Comparison of ENCODE assay signal across 9 cellular contexts in genomic region chr9:70422371-70423043, GRCh38. TPM values are rescaled to one million over a fixed set of nuclear protein-coding genes. Genes with fewer than 3 reads are reported as not detected.
DNase-seq lines count a peak whose midpoint lies in the region; ATAC-seq and TF ChIP-seq lines count a peak whose summit lies in the region.
"Had no signal": no experiment of that assay in that cellular context is flagged by ENCODE, and none has a peak within 500 bp of the region (broad histone marks: within the 10 kb centered on the region; RNA-seq: fewer than 3 reads in every experiment).

No MANE protein-coding gene starts in this region.

- H3K4me1 ChIP-seq in BLaER1, result peaks cover 36% of the 10 kb centered on the region
- peaks cover 13% of the 10 kb centered on the region for H3K4me1 ChIP-seq in prostate gland (replicated peaks)

- no peaks in the 10 kb centered on the region for H4K20me1 ChIP-seq in BLaER1

- WGBS in prostate gland, result 92% methylated on average over 6 of the region's 6 CpGs

- no peaks in the 10 kb centered on the region for H3K9me3 ChIP-seq in BLaER1
- H3K9me3 ChIP-seq in prostate gland, result no peaks in the 10 kb centered on the region

- TF ChIP-seq CTCF in HFFc6 (IDR thresholded peaks at IDR 0.05), result no peak
- TF ChIP-seq CTCF in prostate gland (IDR thresholded peaks at IDR 0.05), result no peak
- TF ChIP-seq CTCF in GM13976 (IDR thresholded peaks at IDR 0.05; ENCODE audit: borderline replicate concordance, control extremely low read depth, extremely low read depth, insufficient read depth, missing control alignments), result no peak

- in situ Hi-C loops in GM13976 (cut with MboI; ENCODE audit: low sequenced_read_pairs, unreplicated experiment), result no loop called here

- H3K4me3 ChIP-seq in BLaER1 (no peak overlapping the region), prostate gland (no peak overlapping the region)

- H3K36me3 ChIP-seq in BLaER1, result no peaks in the 10 kb centered on the region
- no peaks in the 10 kb centered on the region for H3K36me3 ChIP-seq in prostate gland

- H3K27me3 ChIP-seq in BLaER1, result no peaks in the 10 kb centered on the region
- H3K27me3 ChIP-seq in prostate gland (replicated peaks; ENCODE audit: insufficient read depth), result no peaks in the 10 kb centered on the region

- intact Hi-C loops in prostate gland (cut with DNase I), result no loop called here

- peak overlapping the region; percentile 100; the same call in 1 of the 2 replicates for H3K27ac Mint-ChIP-seq in HFFc6
- H3K27ac Mint-ChIP-seq in central memory CD8-positive, alpha-beta T cell (ENCODE audit: low read depth), result peak overlapping the region; percentile 99

- H3K4me2 ChIP-seq in BLaER1, result peak overlapping the region; percentile 82; the same call in 1 of the 2 replicates

- ATAC-seq in central memory CD8-positive, alpha-beta T cell (replicated peaks; ENCODE audit: extremely low read depth, poor library complexity, severe bottlenecking), result no peak

- TF ChIP-seq POLR2A in prostate gland (IDR thresholded peaks at IDR 0.05), result no peak

- H3K4me1 Mint-ChIP-seq in HFFc6 (ENCODE audit: low read depth), result peaks cover 31% of the 10 kb centered on the region
- peaks cover 28% of the 10 kb centered on the region for H3K4me1 Mint-ChIP-seq in central memory CD8-positive, alpha-beta T cell

- DNase-seq in HFFc6, result no peak
- no peak for DNase-seq in central memory CD8-positive, alpha-beta T cell (ENCODE audit: low spot score in 2 of 2)
- DNase-seq in prostate gland (ENCODE audit: low spot score), result no peak
- no peak for DNase-seq in stimulated activated naive CD4-positive, alpha-beta T cell (lab: John Stamatoyannopoulos, UW)
- no peak for DNase-seq in effector CD4-positive, alpha-beta T cell
- no peak for DNase-seq in GM13976 (ENCODE audit: low spot score)
- no peak for DNase-seq in NOMO-1 treated with DMSO at 0.1 percent for 48 hours (lab: John Stamatoyannopoulos, UW; ENCODE audit: unreplicated experiment)
- DNase-seq: NCI-H748 treated with DMSO at 0.1 percent for 48 hours had no signal

- H3K27ac ChIP-seq in BLaER1 (peak overlapping the region; percentile 99; the same call in 1 of the 2 replicates), prostate gland (peak overlapping the region; percentile 100)

- peaks cover 4% of the 10 kb centered on the region for H3K27me3 Mint-ChIP-seq in HFFc6 (ENCODE audit: insufficient read depth)
- H3K27me3 Mint-ChIP-seq in central memory CD8-positive, alpha-beta T cell, result no peaks in the 10 kb centered on the region

- no peak overlapping the region for H3K9ac ChIP-seq in BLaER1

- no peaks in the 10 kb centered on the region for H3K36me3 Mint-ChIP-seq in HFFc6 (ENCODE audit: low read depth)
- peaks cover 18% of the 10 kb centered on the region for H3K36me3 Mint-ChIP-seq in central memory CD8-positive, alpha-beta T cell (ENCODE audit: insufficient read depth)

- no peak overlapping the region for H3K4me3 Mint-ChIP-seq in HFFc6
- peak overlapping the region; percentile 91 for H3K4me3 Mint-ChIP-seq in central memory CD8-positive, alpha-beta T cell

- no peaks in the 10 kb centered on the region for H3K9me3 Mint-ChIP-seq in HFFc6
- H3K9me3 Mint-ChIP-seq in central memory CD8-positive, alpha-beta T cell, result no peaks in the 10 kb centered on the region

RNA-seq across cellular contexts. Expression of gene KLF9, which starts 8.1 kb away (rescaled TPM):
- 10 to 100 TPM in 5 of 6 experiments, 1 to 10 TPM in 1; 7.9 to 15.7 (median 12.4) TPM for total RNA-seq in HFFc6 (2021; fragmentation: NEBNext Ultra II Directional; extraction: Animal tissue kit (Norgen Biotek cat#: 25700))
- 100 to 1,000 TPM in 1 of 2 donors, 10 to 100 TPM in 1; 82.9 to 129 TPM for total RNA-seq in prostate gland

Comparison
In these comparisons a context has a peak if more than half of its experiments do, and no peak if none do; other contexts are left out.
1. RNA of gene KLF9, which starts 8.1 kb away (total RNA-seq): 82.9 to 129 TPM in prostate gland; 7.9 to 15.7 TPM in HFFc6; every median in the first group is over 4 times any median in the second.